19 cellular contexts compared by ENCODE assay signal in genomic region chr6:126359936-126360537, GRCh38. TPM values are rescaled to one million over a fixed set of nuclear protein-coding genes. Genes with fewer than 3 reads are reported as not detected.
DNase-seq lines count a peak whose midpoint lies in the region; ATAC-seq, FAIRE-seq and TF ChIP-seq lines count a peak whose summit lies in the region.
"Had no signal": no experiment of that assay in that cellular context is flagged by ENCODE, and none has a peak within 500 bp of the region (broad histone marks: within the 10 kb centered on the region; RNA-seq: fewer than 3 reads in every experiment).

No MANE protein-coding gene starts in this region.

- intact Hi-C loops in HepG2 (cut with micrococcal nuclease; ENCODE audit: unreplicated experiment) = loop anchor here (1.0 kb wide), 1 partner anchor 268 kb away; no protein-coding TSS in a partner anchor
- intact Hi-C loops in right lobe of liver (cut with DNase I) = no loop called here
- intact Hi-C loops in GM12878 (cut with micrococcal nuclease; ENCODE audit: unreplicated experiment) = loop anchor here (1.0 to 5.0 kb wide), 2 partner anchors 297 to 761 kb away; no protein-coding TSS in a partner anchor

- 94% methylated on average over 1 of the region's 1 CpG for whole genome bisulfite sequencing in HepG2 (ENCODE audit: low lambda C conversion rate)
- 100% methylated on average over 1 of the region's 1 CpG for WGBS in right lobe of liver (ENCODE audit: insufficient coverage, low coverage, low lambda C conversion rate, missing lambda C conversion rate)
- 53% methylated on average over 1 of the region's 1 CpG for WGBS in GM12878 (ENCODE audit: insufficient coverage, insufficient replicate concordance, low lambda C conversion rate, missing lambda C conversion rate)
- 95% methylated on average over 1 of the region's 1 CpG for WGBS in SK-N-SH (ENCODE audit: low lambda C conversion rate)

- no peaks in the 10 kb centered on the region for H3F3A ChIP-seq in SK-N-SH (replicated peaks; ENCODE audit: insufficient read depth)

- SMC1A ChIA-PET in GM12878 (lab: Charles Lee; ENCODE audit: uncharacterized antibody, unreplicated experiment) = interaction anchor here (1.0 to 1.5 kb wide), 2 partner anchors 19 to 297 kb away, joined by 4 to 6 read pairs; partner anchors contain the start of gene CENPW

- H2AFZ ChIP-seq in HepG2 (ENCODE audit: low read length) (no peak overlapping the region), GM12878 (ENCODE audit: control insufficient read depth, low read depth, low read length) (no peak overlapping the region), SK-N-SH (ENCODE audit: low read depth) (no peak overlapping the region)
- H2AFZ ChIP-seq: GM23338 had no signal

- no peak for TF ChIP-seq EP300 in HepG2 (IDR thresholded peaks at IDR 0.05; ENCODE audit: low read depth in 2 of 2, low read length in 2 of 2)
- TF ChIP-seq EP300 in HepG2 (CRISPR knock-in tag; IDR thresholded peaks at IDR 0.05; ENCODE audit: borderline replicate concordance) = no peak
- no peak for TF ChIP-seq EP300 in GM12878 (IDR thresholded peaks at IDR 0.05; ENCODE audit: borderline replicate concordance in 1 of 2, control insufficient read depth in 1 of 2, low read depth in 2 of 2, low read length in 2 of 2)
- no peak for TF ChIP-seq EP300 in SK-N-SH (IDR thresholded peaks at IDR 0.05; ENCODE audit: borderline replicate concordance in 1 of 2, low read depth in 1 of 2, low read length in 1 of 2)

- TF ChIP-seq RAD21 in HepG2 (CRISPR knock-in tag; IDR thresholded peaks at IDR 0.05) = no peak
- no peak for TF ChIP-seq RAD21 in GM12878 (IDR thresholded peaks at IDR 0.05; ENCODE audit: insufficient read depth, low read depth, low read length)
- TF ChIP-seq RAD21 in SK-N-SH (IDR thresholded peaks at IDR 0.05; ENCODE audit: low read length) = no peak

- H3K4me3 ChIP-seq in HepG2 (replicated peaks in 1 of 3; ENCODE audit: insufficient read depth in 1 of 3, low read depth in 2 of 3, low read length in 3 of 3) = no peak overlapping the region
- H3K4me3 ChIP-seq in right lobe of liver = no peak overlapping the region
- H3K4me3 ChIP-seq in GM12878 = no peak overlapping the region
- H3K4me3 ChIP-seq in SK-N-SH (ENCODE audit: low read depth in 2 of 2, low read length in 1 of 2) = no peak overlapping the region
- H3K4me3 ChIP-seq: BLaER1 treated with 17β-estradiol and CSF1 and Interleukin-3, amounts not matched to agents 10 nM and 100 nM; GM23338; HAP-1 had no signal

- no peaks in the 10 kb centered on the region for H4K20me1 ChIP-seq in HepG2 (ENCODE audit: insufficient read depth, low read length)
- H4K20me1 ChIP-seq in GM12878 (ENCODE audit: control insufficient read depth, insufficient read depth) = no peaks in the 10 kb centered on the region
- H4K20me1 ChIP-seq in SK-N-SH (ENCODE audit: insufficient read depth) = no peaks in the 10 kb centered on the region

- TF ChIP-seq POLR2A in HepG2 (IDR thresholded peaks at IDR 0.05; ENCODE audit: insufficient read depth in 1 of 2, low read depth in 2 of 2, low read length in 2 of 2) (no peak), right lobe of liver (IDR thresholded peaks at IDR 0.05) (no peak), GM12878 (IDR thresholded peaks at IDR 0.05; ENCODE audit: low read depth, low read length) (no peak)

- in situ Hi-C loops in HepG2 (cut with HindIII; ENCODE audit: extremely low pct_ligation_motif_present, low pct_unique_long_range_greater_than_20kb) = loop anchor here (25.0 kb wide), 2 partner anchors 302 to 752 kb away; partner anchors contain the start of gene RSPO3
- in situ Hi-C loops in GM12878 (cut with MboI) = no loop called here

- H3K4me1 ChIP-seq in HepG2 (ENCODE audit: insufficient read depth, low read length) (no peaks in the 10 kb centered on the region), right lobe of liver (no peaks in the 10 kb centered on the region), GM12878 (ENCODE audit: control insufficient read depth, insufficient read depth, low read length) (no peaks in the 10 kb centered on the region), SK-N-SH (ENCODE audit: control insufficient read depth in 1 of 2, insufficient read depth in 2 of 2, low read depth in 1 of 2, low read length in 1 of 2) (no peaks in the 10 kb centered on the region; a peak in 1 of 4 replicates)
- H3K4me1 ChIP-seq: BE2C; BLaER1 treated with 17β-estradiol and CSF1 and Interleukin-3, amounts not matched to agents 10 nM and 100 nM had no signal

- POLR2A ChIA-PET in HepG2 (lab: Yijun Ruan, JAX) (no interaction called here), GM12878 (lab: Charles Lee) (no interaction called here), SK-N-SH (lab: Yijun Ruan, JAX) (no interaction called here)

- H3K9me2 ChIP-seq in SK-N-SH = no peaks in the 10 kb centered on the region

- CTCF ChIA-PET in HepG2 (lab: Yijun Ruan, JAX; ENCODE audit: low intra/inter-chr PET ratio, low total read pairs) (interaction anchor here (1.9 kb wide), 1 partner anchor 297 kb away, joined by 15 read pairs; no protein-coding TSS in a partner anchor), GM12878 (lab: Yijun Ruan, JAX) (interaction anchor here (0.7 to 4.3 kb wide), 18 partner anchors 8 to 907 kb away, joined by 3 to 32 read pairs (median 5); partner anchors contain the start of genes CENPW and RNF146), SK-N-SH (lab: Yijun Ruan, JAX) (interaction anchor here (1.0 to 4.1 kb wide), 6 partner anchors 11 to 418 kb away, joined by 3 to 18 read pairs (median 6); no protein-coding TSS in a partner anchor)

- DNase-seq in HepG2 (ENCODE audit: low spot score) (no peak), right lobe of liver (no peak), GM12878 (ENCODE audit: low read depth, low spot score) (no peak), myocyte (ENCODE audit: low read depth) (peak; percentile 18), SK-N-SH (no peak)
- no peak for DNase-seq in stimulated activated CD4-positive, alpha-beta T cell treated with anti-CD3 and anti-CD28 coated beads, Interleukin-4, amount 100 ng/mL, for 24 hours
- DNase-seq: BE2C; CD4-positive, alpha-beta T cell; CD8-positive, alpha-beta memory T cell; DMS 273 treated with DMSO at 0.1 percent for 48 hours; DMS79; GF-D8 had no signal

- H3K36me3 ChIP-seq in HepG2 (replicated peaks in 1 of 2; ENCODE audit: control insufficient read depth in 1 of 2, insufficient read depth in 2 of 2, low read length in 2 of 2) (no peaks in the 10 kb centered on the region; a peak in 1 of 5 replicates), right lobe of liver (no peaks in the 10 kb centered on the region), GM12878 (ENCODE audit: control insufficient read depth in 2 of 2, insufficient read depth in 2 of 2, low read length in 1 of 2) (no peaks in the 10 kb centered on the region; a peak in 1 of 4 replicates), SK-N-SH (replicated peaks in 1 of 2; ENCODE audit: control insufficient read depth in 1 of 2, insufficient read depth in 2 of 2, low read length in 1 of 2) (no peaks in the 10 kb centered on the region)
- H3K36me3 ChIP-seq: BE2C had no signal

- H3K27ac ChIP-seq in HepG2 (ENCODE audit: extremely low read length, insufficient read depth, low read length) = no peak overlapping the region
- no peak overlapping the region for H3K27ac ChIP-seq in right lobe of liver
- no peak overlapping the region for H3K27ac ChIP-seq in GM12878 (ENCODE audit: control insufficient read depth, insufficient read depth)
- no peak overlapping the region for H3K27ac ChIP-seq in SK-N-SH (ENCODE audit: low read depth in 2 of 2, low read length in 1 of 2)
- H3K27ac ChIP-seq: 22Rv1; BLaER1 treated with 17β-estradiol and CSF1 and Interleukin-3, amounts not matched to agents 10 nM and 100 nM had no signal

- H3K79me2 ChIP-seq in HepG2 (ENCODE audit: insufficient read depth, low read length) = no peaks in the 10 kb centered on the region
- no peaks in the 10 kb centered on the region for H3K79me2 ChIP-seq in GM12878 (ENCODE audit: control insufficient read depth, insufficient read depth, low read length)
- H3K79me2 ChIP-seq in SK-N-SH (ENCODE audit: insufficient read depth) = no peaks in the 10 kb centered on the region; the same call in 1 of the 2 replicates

- BruUV-seq in HepG2 (replicated peaks; lab: Mats Ljungman, UMichigan) (no TSS peak), GM12878 (replicated peaks; lab: Mats Ljungman, UMichigan) (no TSS peak)

- H3K9ac ChIP-seq in HepG2 (ENCODE audit: insufficient read depth, low read depth, low read length) (no peak overlapping the region), GM12878 (ENCODE audit: control insufficient read depth, insufficient read depth, low read length) (no peak overlapping the region), SK-N-SH (no peak overlapping the region)
- H3K9ac ChIP-seq: BLaER1 treated with 17β-estradiol and CSF1 and Interleukin-3, amounts not matched to agents 10 nM and 100 nM had no signal

- ATAC-seq in HepG2 (no peak), right lobe of liver (no peak), GM12878 (no peak)
- ATAC-seq: GM23338 had no signal

- H3K9me3 ChIP-seq in HepG2 (ENCODE audit: low read length) (peaks cover 17% of the 10 kb centered on the region), right lobe of liver (no peaks in the 10 kb centered on the region), GM12878 (replicated peaks; ENCODE audit: control insufficient read depth, insufficient read depth, low read length) (no peaks in the 10 kb centered on the region; the same call in 1 of the 3 replicates), SK-N-SH (peaks cover 5% of the 10 kb centered on the region; the same call in 1 of the 2 replicates)
- H3K9me3 ChIP-seq: BE2C, HAP-1 had no signal

- FAIRE-seq in HepG2 (lab: Jason Lieb, UNC) (no peak), GM12878 (lab: Jason Lieb, UNC) (no peak)
- FAIRE-seq: A204.1, D721Med, GM19239 had no signal

- H3K4me2 ChIP-seq in HepG2 (ENCODE audit: low read depth, low read length) (no peak overlapping the region), GM12878 (ENCODE audit: control insufficient read depth, insufficient read depth) (no peak overlapping the region), SK-N-SH (no peak overlapping the region)
- H3K4me2 ChIP-seq: BLaER1 treated with 17β-estradiol and CSF1 and Interleukin-3, amounts not matched to agents 10 nM and 100 nM; GM23338 had no signal

- no peak for TF ChIP-seq CTCF in HepG2 (CRISPR knock-in tag; IDR thresholded peaks at IDR 0.05)
- TF ChIP-seq CTCF in right lobe of liver (IDR thresholded peaks at IDR 0.05) = no peak
- TF ChIP-seq CTCF in GM12878 (IDR thresholded peaks at IDR 0.05 in 2 of 3, conservative IDR thresholded peaks at IDR 0.05 in 1 of 3; ENCODE audit: control insufficient read depth in 2 of 3, extremely low read depth in 1 of 3, insufficient read depth in 1 of 3, low read depth in 3 of 3, low read length in 3 of 3) = no peak
- TF ChIP-seq CTCF in SK-N-SH (IDR thresholded peaks at IDR 0.05) = no peak

- RAD21 ChIA-PET in GM12878 (lab: Charles Lee; ENCODE audit: unreplicated experiment) = interaction anchor here (1.0 to 1.5 kb wide), 2 partner anchors 18 to 183 kb away, joined by 3 read pairs; no protein-coding TSS in a partner anchor

- H3K27me3 ChIP-seq in HepG2 (ENCODE audit: control insufficient read depth in 1 of 2, insufficient read depth in 2 of 2, low read length in 2 of 2) (no peaks in the 10 kb centered on the region), right lobe of liver (no peaks in the 10 kb centered on the region), GM12878 (replicated peaks in 1 of 2; ENCODE audit: control insufficient read depth in 2 of 2, insufficient read depth in 2 of 2, low read length in 1 of 2) (no peaks in the 10 kb centered on the region), SK-N-SH (ENCODE audit: insufficient read depth) (no peaks in the 10 kb centered on the region)
- H3K27me3 ChIP-seq: BE2C; BLaER1 treated with 17β-estradiol and CSF1 and Interleukin-3, amounts not matched to agents 10 nM and 100 nM had no signal

RNA-seq across cellular contexts. Expression of gene CENPW, which starts 20.1 kb away (rescaled TPM):
- 94.7 and 133 TPM in 2 replicates for total RNA-seq in HepG2 (2016; rRNA removed; fragmentation: Illumina TruSeq; extraction: Trizol)
- total RNA-seq in HepG2 (2016; cell fraction: cytosol; rRNA removed; fragmentation: Illumina TruSeq; extraction: Trizol; ENCODE audit: low read depth) = 15.5 and 17.3 TPM in 2 replicates
- total RNA-seq in HepG2 (2016; cell fraction: insoluble cytoplasmic fraction; rRNA removed; fragmentation: Illumina TruSeq; extraction: Trizol) = 92.0 and 148 TPM in 2 replicates
- 16.4 and 21.2 TPM in 2 replicates for total RNA-seq in HepG2 (2016; cell fraction: membrane; rRNA removed; fragmentation: Illumina TruSeq; extraction: Trizol)
- 37.3 and 39.1 TPM in 2 replicates for total RNA-seq in HepG2 (2016; cell fraction: nucleus; rRNA removed; fragmentation: Illumina TruSeq; extraction: Trizol)
- polyA plus RNA-seq in HepG2 (2011; rRNA removed) = 6.3 and 8.6 TPM in 2 replicates
- 6.4 and 6.9 TPM in 2 replicates for polyA plus RNA-seq in HepG2 (2011; cell fraction: cytosol; rRNA removed)
- polyA plus RNA-seq in HepG2 (2011; cell fraction: nucleus; rRNA removed) = 3.4 and 5.1 TPM in 2 replicates
- polyA plus RNA-seq in HepG2 (2012) = 13.3 and 28.7 TPM in 2 replicates
- polyA plus RNA-seq in HepG2 (2016; cell fraction: cytosol; fragmentation: Illumina TruSeq; extraction: Trizol; ENCODE audit: low read depth) = 14.9 and 15.1 TPM in 2 replicates
- polyA plus RNA-seq in HepG2 (2016; cell fraction: insoluble cytoplasmic fraction; fragmentation: Illumina TruSeq; extraction: Trizol; ENCODE audit: low read depth) = 132 and 140 TPM in 2 replicates
- 12.5 and 16.4 TPM in 2 replicates for polyA plus RNA-seq in HepG2 (2016; cell fraction: membrane; fragmentation: Illumina TruSeq; extraction: Trizol; ENCODE audit: low read depth)
- 50.0 and 52.5 TPM in 2 replicates for polyA plus RNA-seq in HepG2 (2016; cell fraction: nucleus; fragmentation: Illumina TruSeq; extraction: Trizol; ENCODE audit: insufficient read depth, low read depth)
- polyA minus RNA-seq in HepG2 (2011; rRNA and poly(A)+ RNA removed; ENCODE audit: low replicate concordance) = 1.2 and 8.9 TPM in 2 replicates
- polyA minus RNA-seq in HepG2 (2011; cell fraction: cytosol; rRNA and poly(A)+ RNA removed) = 3.3 and 5.5 TPM in 2 replicates
- 8.8 and 19.4 TPM in 2 replicates for polyA minus RNA-seq in HepG2 (2011; cell fraction: nucleus; rRNA and poly(A)+ RNA removed)
- 1 to 10 TPM in 4 of 6 experiments, under 1 TPM in 1, not detected in 1; 0.68 to 2.7 (median 1.4) TPM for total RNA-seq in right lobe of liver
- 6.3 and 9.3 TPM in 2 replicates for total RNA-seq in GM12878 (2013; cell fraction: nucleolus; rRNA removed)
- total RNA-seq in GM12878 (2014; rRNA removed) = 27.2 and 30.2 TPM in 2 replicates
- total RNA-seq in GM12878 (2014; rRNA removed; fragmentation: Illumina TruSeq; extraction: Trizol) = 45.7 and 48.2 TPM in 2 replicates
- total RNA-seq in GM12878 (2021) = 77.8 and 78.9 TPM in 2 replicates
- polyA plus RNA-seq in GM12878 (2011; ENCODE audit: low read depth) = 92.3 TPM
- polyA plus RNA-seq in GM12878 (2011; rRNA removed) = 34.2 and 49.2 TPM in 2 replicates
- 15.0 and 19.2 TPM in 2 replicates for polyA plus RNA-seq in GM12878 (2011; cell fraction: cytosol; rRNA removed)
- polyA plus RNA-seq in GM12878 (2011; cell fraction: nucleus; rRNA removed) = 9.5 and 14.0 TPM in 2 replicates
- polyA plus RNA-seq in GM12878 (2012) = 26.4 and 32.2 TPM in 2 replicates
- 55.9 and 62.3 TPM in 2 replicates for polyA plus RNA-seq in GM12878 (2014; fragmentation: Illumina TruSeq; extraction: Trizol)
- 100 to 1,000 TPM; 237 to 283 TPM for polyA plus RNA-seq in GM12878 (2014; fragmentation: Nextera tagmentation; extraction: Ambion mirVana)
- polyA plus RNA-seq in GM12878 (2014; rRNA removed) = 40.3 and 43.8 TPM in 2 replicates
- polyA plus RNA-seq in GM12878 (2016; fragmentation: Nextera tagmentation; extraction: Ambion mirVana) = 100 to 1,000 TPM; 187 to 189 TPM
- 6.2 and 8.2 TPM in 2 replicates for polyA minus RNA-seq in GM12878 (2011; rRNA and poly(A)+ RNA removed)
- polyA minus RNA-seq in GM12878 (2011; cell fraction: cytosol; rRNA and poly(A)+ RNA removed) = 2.9 TPM in 2 replicates
- polyA minus RNA-seq in GM12878 (2011; cell fraction: nucleus; rRNA and poly(A)+ RNA removed) = 9.6 and 12.3 TPM in 2 replicates
- 0.99 and 4.4 TPM in 2 replicates for total RNA-seq in myocyte
- polyA plus RNA-seq in myocyte (2012) = 4.5 TPM
- polyA plus RNA-seq in SK-N-SH (2012; rRNA removed) = 8.8 and 10.9 TPM in 2 replicates
- 13.0 and 17.9 TPM in 2 replicates for polyA plus RNA-seq in SK-N-SH (2012; cell fraction: cytosol; rRNA removed)
- polyA plus RNA-seq in SK-N-SH (2012; cell fraction: nucleus; rRNA removed) = 3.6 TPM in 2 replicates

Comparison
In these comparisons a context has a peak if more than half of its experiments do, and no peak if none do; other contexts are left out.
1. intact Hi-C loops: an anchor here in HepG2 (1.0 kb wide) and GM12878 (1.0 to 5.0 kb wide); none called in right lobe of liver.
2. Of the 75 proteins assayed by ChIP-seq in both HepG2 and GM12878: peak only in HepG2: none; only in GM12878: CBX5; in both: none; in neither: 74.